Comparison of ENCODE assay signal across 15 cellular contexts in the genomic region with DNA sequence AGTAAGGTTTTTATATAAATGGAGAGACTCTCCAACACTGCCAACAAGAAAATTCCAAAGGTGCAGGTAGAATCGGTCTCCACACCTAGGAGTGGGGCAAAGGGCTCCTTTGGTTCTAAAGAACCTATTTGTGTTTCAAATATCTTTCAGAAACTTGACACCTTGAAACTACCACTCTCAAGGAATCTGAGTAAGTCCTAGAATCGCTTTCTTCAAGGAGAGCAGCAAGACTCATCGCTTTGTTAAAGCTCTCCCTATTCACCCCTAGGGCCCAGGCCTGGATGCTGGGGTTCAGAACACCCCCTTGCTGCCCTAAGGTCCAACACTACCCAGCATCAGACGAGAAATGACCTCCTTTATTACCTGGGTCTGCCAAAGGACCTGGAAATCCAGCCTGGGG. TPM values are rescaled to one million over a fixed set of nuclear protein-coding genes. Genes with fewer than 3 reads are reported as not detected.
DNase-seq lines count a peak whose midpoint lies in the region; ATAC-seq and TF ChIP-seq lines count a peak whose summit lies in the region.
"Had no signal": no experiment of that assay in that cellular context is flagged by ENCODE, and none has a peak within 500 bp of the region (broad histone marks: within the 10 kb centered on the region; RNA-seq: fewer than 3 reads in every experiment).

No MANE protein-coding gene starts in this region.

- H3K9me3 Mint-ChIP-seq in brain: peaks cover 0 to 7% (median 3%) of the 10 kb centered on the region in 5 experiments
- peaks cover 0 to 3% (median 0%) of the 10 kb centered on the region in 9 donors for H3K9me3 Mint-ChIP-seq in naive thymus-derived CD8-positive, alpha-beta T cell
- peaks cover 0 to 5% of the 10 kb centered on the region in 2 donors for H3K9me3 Mint-ChIP-seq in activated naive CD4-positive, alpha-beta T cell treated with anti-CD3 and anti-CD28 coated beads, Interleukin-2, amount 50 U/mL, for 72 hours

- H3K27ac ChIP-seq in right atrium auricular region: peak overlapping the region; percentile 91 to 94
- H3K27ac ChIP-seq: HL-60 had no signal

- H3K27me3 ChIP-seq in right atrium auricular region: no peaks in the 10 kb centered on the region

- no peaks in the 10 kb centered on the region for H3K36me3 ChIP-seq in right atrium auricular region
- H3K36me3 ChIP-seq: BE2C, breast epithelium had no signal

- H3K36me3 Mint-ChIP-seq in brain: no peaks in the 10 kb centered on the region
- H3K36me3 Mint-ChIP-seq in naive thymus-derived CD8-positive, alpha-beta T cell: no peaks in the 10 kb centered on the region
- peaks cover 7 to 10% of the 10 kb centered on the region in 2 donors for H3K36me3 Mint-ChIP-seq in activated naive CD4-positive, alpha-beta T cell treated with anti-CD3 and anti-CD28 coated beads, Interleukin-2, amount 50 U/mL, for 72 hours

- H3K4me1 ChIP-seq in right atrium auricular region: peaks cover 0 to 49% of the 10 kb centered on the region in 2 donors
- H3K4me1 ChIP-seq: BE2C, breast epithelium had no signal

- peak overlapping the region; percentile 64 to 70 for H3K4me3 ChIP-seq in right atrium auricular region

- H3K9me3 ChIP-seq in right atrium auricular region: no peaks in the 10 kb centered on the region
- H3K9me3 ChIP-seq: breast epithelium had no signal

- peaks cover 85% of the 10 kb centered on the region for H3K27me3 Mint-ChIP-seq in brain
- peaks cover 2 to 21% (median 13%) of the 10 kb centered on the region in 5 donors for H3K27me3 Mint-ChIP-seq in naive thymus-derived CD8-positive, alpha-beta T cell

- no peak overlapping the region for H3K27ac Mint-ChIP-seq in brain
- peak overlapping the region; percentile 71 to 96 (median 92) for H3K27ac Mint-ChIP-seq in naive thymus-derived CD8-positive, alpha-beta T cell
- peak overlapping the region in 1 of 2 donors; percentile 3 for H3K27ac Mint-ChIP-seq in activated naive CD4-positive, alpha-beta T cell treated with anti-CD3 and anti-CD28 coated beads, Interleukin-2, amount 50 U/mL, for 72 hours

- TF ChIP-seq CTCF in right atrium auricular region (IDR thresholded peaks at IDR 0.05): no peak
- TF ChIP-seq CTCF in brain (conservative IDR thresholded peaks at IDR 0.05): no peak

- intact Hi-C loops in cardiac septum (cut with DNase I): loop anchor here (2.0 to 5.0 kb wide), 4 partner anchors 25 to 81 kb away; no protein-coding TSS in a partner anchor

- peaks cover 8% of the 10 kb centered on the region for H3K4me1 Mint-ChIP-seq in brain
- peaks cover 26 to 66% (median 62%) of the 10 kb centered on the region in 4 donors for H3K4me1 Mint-ChIP-seq in naive thymus-derived CD8-positive, alpha-beta T cell

- ATAC-seq in naive thymus-derived CD8-positive, alpha-beta T cell: no peak
- no peak for ATAC-seq in activated naive CD4-positive, alpha-beta T cell treated with anti-CD3 and anti-CD28 coated beads, Interleukin-2, amount 50 U/mL, for 72 hours
- no peak for ATAC-seq in GM18861 (IDR thresholded peaks at IDR 0.05; ENCODE audit: unreplicated experiment)

- POLR2A ChIA-PET in naive thymus-derived CD8-positive, alpha-beta T cell (lab: Charles Lee): interaction anchor here (1.9 kb wide), 1 partner anchor 116 kb away, joined by 7 read pairs; a partner anchor contains a TSS

- H3K4me3 Mint-ChIP-seq in brain: peak overlapping the region in 3 of 5 experiments; percentile 55 to 80 (median 76)
- H3K4me3 Mint-ChIP-seq in naive thymus-derived CD8-positive, alpha-beta T cell: peak overlapping the region; percentile 75 to 94 (median 89)

- DNase-seq in right atrium auricular region (ENCODE audit: low spot score): no peak
- no peak for DNase-seq in cardiac septum (ENCODE audit: low spot score)
- DNase-seq in naive thymus-derived CD8-positive, alpha-beta T cell: no peak
- no peak for DNase-seq in MV-4-11 (lab: John Stamatoyannopoulos, UW)
- no peak for DNase-seq in activated gamma-delta T cell treated with Interleukin-2 at 50 U/mL for 16 hours
- no peak for DNase-seq in activated naive CD4-positive, alpha-beta T cell treated with anti-CD3 and anti-CD28 coated beads, Interleukin-2, amount 50 U/mL, for 72 hours (ENCODE audit: low spot score in 2 of 2)
- DNase-seq: BE2C; GOT3; NCI-H2081; NK-92 treated with Interleukin-12 subunit alpha and Interleukin-12 subunit beta, amount 100 ng/mL, for 24 hours had no signal

RNA-seq across cellular contexts. Expression of a gene that starts 2.0 kb away (rescaled TPM):
- total RNA-seq in right atrium auricular region (100 to 1,000 TPM in 1 of 2 donors, 10 to 100 TPM in 1; 99.8 to 114 TPM), cardiac septum (376 TPM)
- polyA plus RNA-seq in brain (ENCODE audit: insufficient read depth, low read depth, low replicate concordance): 1.1 TPM
- 1 to 10 TPM; 1.9 to 2.3 TPM for total RNA-seq in naive thymus-derived CD8-positive, alpha-beta T cell
- under 1 TPM; 0.06 to 0.42 (median 0.29) TPM for polyA plus RNA-seq in naive thymus-derived CD8-positive, alpha-beta T cell
- 1 to 10 TPM; 1.8 to 8.4 TPM for total RNA-seq in activated naive CD4-positive, alpha-beta T cell treated with anti-CD3 and anti-CD28 coated beads, Interleukin-2, amount 50 U/mL, for 72 hours
- total RNA-seq: osteocyte had no signal

Comparison
In these comparisons a context has a peak if more than half of its experiments do, and no peak if none do; other contexts are left out.
1. H3K27ac Mint-ChIP-seq: peak in naive thymus-derived CD8-positive, alpha-beta T cell (10 of 10); none in brain (0 of 5).
2. RNA of a gene that starts 2.0 kb away (total RNA-seq): 376 TPM in cardiac septum (single experiment) and 99.8 to 114 TPM in right atrium auricular region; 1.8 to 8.4 TPM in activated naive CD4-positive, alpha-beta T cell treated with anti-CD3 and anti-CD28 coated beads, Interleukin-2, amount 50 U/mL, for 72 hours and 1.9 to 2.3 TPM in naive thymus-derived CD8-positive, alpha-beta T cell; every median in the first group is over 10 times any median in the second.